In the genomic region with DNA sequence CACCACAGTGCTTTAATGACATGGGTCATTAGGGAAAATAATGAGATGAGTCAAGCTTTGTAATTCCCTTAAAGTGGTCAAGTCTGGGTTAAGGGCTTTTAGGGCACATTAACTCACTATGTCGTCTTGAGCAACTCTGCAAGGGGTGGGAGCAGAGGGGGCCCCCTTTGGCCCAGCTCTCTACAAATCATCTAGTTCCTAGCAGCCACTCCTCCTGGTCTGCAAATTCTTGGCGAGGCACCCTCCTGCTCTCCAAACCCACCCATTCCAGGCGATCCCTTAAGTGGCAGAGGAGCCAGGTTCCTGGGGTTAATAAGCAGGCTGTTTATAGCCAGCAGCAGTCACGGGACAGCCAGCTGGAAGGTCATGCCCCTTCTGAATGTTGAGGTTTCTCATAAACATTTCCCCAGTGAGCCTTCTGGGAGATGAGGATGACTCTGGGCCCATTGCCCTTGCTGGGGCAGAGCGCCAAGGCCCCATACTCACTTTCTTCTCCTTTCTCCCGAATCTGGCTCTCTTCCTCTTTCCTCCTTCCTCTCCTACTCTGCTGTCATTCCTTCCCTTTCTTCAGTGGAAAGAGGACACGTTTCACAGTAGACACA, we compare ENCODE assay signal across 11 cellular contexts. TPM values are rescaled to one million over a fixed set of nuclear protein-coding genes. Genes with fewer than 3 reads are reported as not detected.
DNase-seq lines count a peak whose midpoint lies in the region; ATAC-seq and TF ChIP-seq lines count a peak whose summit lies in the region.
"Had no signal": no experiment of that assay in that cellular context is flagged by ENCODE, and none has a peak within 500 bp of the region (broad histone marks: within the 10 kb centered on the region; RNA-seq: fewer than 3 reads in every experiment).

No MANE protein-coding gene starts in this region.

- H3K27ac Mint-ChIP-seq in nephron: peak overlapping the region; percentile 60 to 80 (median 62)
- H3K27ac Mint-ChIP-seq: activated CD8-positive, alpha-beta T cell treated with anti-CD3 and anti-CD28 coated beads for 36 hours had no signal

- intact Hi-C loops in uterus (cut with DNase I; ENCODE audit: low total_unique reads) (loop anchor here (5.0 kb wide), 1 partner anchor 111 kb away; no protein-coding TSS in a partner anchor), dorsolateral prefrontal cortex (cut with DNase I) (no loop called here)

- no peaks in the 10 kb centered on the region for H3K36me3 Mint-ChIP-seq in nephron (ENCODE audit: low read depth)

- peaks cover 10 to 16% of the 10 kb centered on the region in 2 donors for H3K4me1 ChIP-seq in uterus

- no peaks in the 10 kb centered on the region for H3K9me3 ChIP-seq in uterus

- H3K27me3 ChIP-seq in uterus (no peaks in the 10 kb centered on the region), dorsolateral prefrontal cortex (no peaks in the 10 kb centered on the region)

- no peaks in the 10 kb centered on the region for H3K27me3 Mint-ChIP-seq in nephron (ENCODE audit: low read depth)
- H3K27me3 Mint-ChIP-seq: activated CD8-positive, alpha-beta T cell treated with anti-CD3 and anti-CD28 coated beads for 36 hours had no signal

- ATAC-seq in GM18907 (IDR thresholded peaks at IDR 0.05; ENCODE audit: unreplicated experiment): no peak
- ATAC-seq in HG03280 (IDR thresholded peaks at IDR 0.05; ENCODE audit: unreplicated experiment): no peak
- ATAC-seq: activated CD8-positive, alpha-beta T cell treated with anti-CD3 and anti-CD28 coated beads for 36 hours had no signal

- H3K4me3 ChIP-seq in fibroblast of pulmonary artery (replicated peaks; ENCODE audit: low read depth, low read length) (no peak overlapping the region), uterus (no peak overlapping the region), dorsolateral prefrontal cortex (no peak overlapping the region)

- TF ChIP-seq CTCF in fibroblast of pulmonary artery (IDR thresholded peaks at IDR 0.05; ENCODE audit: low read length, missing control alignments) (no peak), nephron (IDR thresholded peaks at IDR 0.05; ENCODE audit: unreplicated experiment in 3 of 3) (no peak), uterus (IDR thresholded peaks at IDR 0.05) (no peak), dorsolateral prefrontal cortex (IDR thresholded peaks at IDR 0.05 in 54 of 56, conservative IDR thresholded peaks at IDR 0.05 in 2 of 56; ENCODE audit: low read depth in 1 of 56, partially characterized antibody in 56 of 56) (no peak)

- H3K9me3 Mint-ChIP-seq in nephron: no peaks in the 10 kb centered on the region
- H3K9me3 Mint-ChIP-seq: activated CD8-positive, alpha-beta T cell treated with anti-CD3 and anti-CD28 coated beads for 36 hours had no signal

- DNase-seq in SKM-1 treated with dmso at 0.1 percent for 144 hours (lab: John Stamatoyannopoulos, UW; ENCODE audit: unreplicated experiment) (peak; percentile 9), SKM-1 (lab: John Stamatoyannopoulos, UW; ENCODE audit: unreplicated experiment) (no peak), fibroblast of pulmonary artery (ENCODE audit: low read depth) (peak; percentile 69), uterus (peak; percentile 92 to 95), dorsolateral prefrontal cortex (no peak)
- DNase-seq: ACHN; activated CD8-positive, alpha-beta T cell treated with anti-CD3 and anti-CD28 coated beads for 36 hours; stimulated activated CD4-positive, alpha-beta T cell treated with anti-CD3 and anti-CD28 coated beads, Interleukin-4, amount 100 ng/mL, for 24 hours had no signal

- H3K36me3 ChIP-seq in uterus: no peaks in the 10 kb centered on the region

- H3K4me3 Mint-ChIP-seq in nephron: peak overlapping the region in 1 of 3 experiments; percentile 9
- H3K4me3 Mint-ChIP-seq: activated CD8-positive, alpha-beta T cell treated with anti-CD3 and anti-CD28 coated beads for 36 hours had no signal

- no peak for TF ChIP-seq POLR2A in uterus (IDR thresholded peaks at IDR 0.05)

- H3K27ac ChIP-seq in uterus: peak overlapping the region; percentile 80 to 83
- peak overlapping the region in 27 of 59 donors; percentile 14 to 75 (median 49) for H3K27ac ChIP-seq in dorsolateral prefrontal cortex

- peaks cover 46% of the 10 kb centered on the region for H3K4me1 Mint-ChIP-seq in nephron

RNA-seq across cellular contexts. Expression of gene GPX3, which starts 14.3 kb away (rescaled TPM):
- total RNA-seq in uterus: 1,000 to 10,000 TPM in 1 of 4 donors, 100 to 1,000 TPM in 2, 1 to 10 TPM in 1; 5.7 to 1,241 (median 263) TPM
- total RNA-seq in dorsolateral prefrontal cortex: 100 to 1,000 TPM in 5 of 120 experiments, 10 to 100 TPM in 115; 15.1 to 151 (median 46.9) TPM
- total RNA-seq: activated CD8-positive, alpha-beta T cell treated with anti-CD3 and anti-CD28 coated beads for 36 hours had no signal

Comparison
In these comparisons a context has a peak if more than half of its experiments do, and no peak if none do; other contexts are left out.
1. DNase-seq: peak in SKM-1 treated with dmso at 0.1 percent for 144 hours (single experiment), fibroblast of pulmonary artery (single experiment) and uterus (2 of 2); none in SKM-1 (single experiment) and dorsolateral prefrontal cortex (0 of 10).